In the genomic region with DNA sequence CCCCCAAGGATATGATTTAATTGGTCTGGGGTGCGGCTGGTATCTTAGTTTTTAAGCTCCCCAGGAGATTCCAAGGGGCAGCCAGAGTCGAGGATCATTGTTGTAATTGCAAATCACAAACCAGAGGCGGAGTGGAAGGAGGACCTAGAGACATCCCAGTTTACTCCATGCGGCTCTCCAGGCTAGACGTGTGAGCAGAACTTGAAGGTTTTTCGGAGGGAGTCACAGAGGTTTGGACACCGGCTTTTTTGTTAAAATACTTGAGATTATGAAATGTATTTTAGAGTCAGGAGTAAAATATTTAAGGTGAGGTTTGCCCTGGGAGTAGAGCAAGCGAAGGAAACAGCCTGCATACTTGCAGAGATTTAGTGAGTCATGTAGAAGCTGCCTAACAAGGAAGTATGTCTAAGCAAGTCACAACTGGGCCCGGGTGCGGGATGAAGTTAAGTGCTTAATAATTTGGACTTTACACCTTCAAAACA, we compare ENCODE assay signal across 11 cellular contexts. TPM values are rescaled to one million over a fixed set of nuclear protein-coding genes. Genes with fewer than 3 reads are reported as not detected.
DNase-seq lines count a peak whose midpoint lies in the region; ATAC-seq and TF ChIP-seq lines count a peak whose summit lies in the region.
"Had no signal": no experiment of that assay in that cellular context is flagged by ENCODE, and none has a peak within 500 bp of the region (broad histone marks: within the 10 kb centered on the region; RNA-seq: fewer than 3 reads in every experiment).

No MANE protein-coding gene starts in this region.

- H3K9me3 Mint-ChIP-seq in HFFc6: no peaks in the 10 kb centered on the region
- H3K9me3 Mint-ChIP-seq: central memory CD8-positive, alpha-beta T cell had no signal

- DNase-seq in A172 (ENCODE audit: low spot score) (peak; percentile 67), HFFc6 (peak; percentile 75), amniotic stem cell (lab: John Stamatoyannopoulos, UW) (peak; percentile 5), left colon (peak; percentile 51 to 53), left lobe of liver (ENCODE audit: low spot score) (no peak), NCI-H345 treated with DMSO at 0.1 percent for 48 hours (lab: John Stamatoyannopoulos, UW; ENCODE audit: unreplicated experiment) (no peak), NCI-H2081 (lab: John Stamatoyannopoulos, UW) (no peak)
- DNase-seq: NCI-H1436, right lobe of liver had no signal

- peak overlapping the region; percentile 74 for H3K27ac Mint-ChIP-seq in HFFc6

- intact Hi-C loops in left colon (cut with DNase I, micrococcal nuclease): loop anchor here (5.0 to 10.0 kb wide), 2 partner anchors 156 to 223 kb away; a partner anchor contains a TSS

- peaks cover 31% of the 10 kb centered on the region for H3K4me1 Mint-ChIP-seq in HFFc6 (ENCODE audit: low read depth)

- no peaks in the 10 kb centered on the region for H3K36me3 Mint-ChIP-seq in HFFc6 (ENCODE audit: low read depth)

- peak overlapping the region; percentile 73 for H3K4me3 Mint-ChIP-seq in HFFc6
- H3K4me3 Mint-ChIP-seq: central memory CD8-positive, alpha-beta T cell had no signal

- no peaks in the 10 kb centered on the region for H3K27me3 Mint-ChIP-seq in HFFc6 (ENCODE audit: insufficient read depth)
- H3K27me3 Mint-ChIP-seq: central memory CD8-positive, alpha-beta T cell had no signal

- TF ChIP-seq CTCF in HFFc6 (IDR thresholded peaks at IDR 0.05): no peak

- ATAC-seq in left colon (peak; percentile 88), GM21528 (IDR thresholded peaks at IDR 0.05; ENCODE audit: low FRiP score, unreplicated experiment) (no peak), left lobe of liver (no peak)
- ATAC-seq: right lobe of liver had no signal

RNA-seq across cellular contexts. Expression of a gene that starts 39.5 kb away (rescaled TPM):
- total RNA-seq in A172 (2014; rRNA removed; shearing (Covaris generic)): 114 and 120 TPM in 2 replicates
- 100 to 1,000 TPM; 143 to 161 (median 150) TPM for total RNA-seq in HFFc6 (2021; fragmentation: NEBNext Ultra II Directional; extraction: Animal tissue kit (Norgen Biotek cat#: 25700))
- total RNA-seq in left colon (100 to 1,000 TPM; 186 to 193 TPM), left lobe of liver (89.6 TPM)

Comparison
In these comparisons a context has a peak if more than half of its experiments do, and no peak if none do; other contexts are left out.
1. DNase-seq: peak in A172 (single experiment), HFFc6 (single experiment), amniotic stem cell (single experiment) and left colon (2 of 2); none in left lobe of liver (single experiment), NCI-H345 treated with DMSO at 0.1 percent for 48 hours (single experiment) and NCI-H2081 (0 of 2).